In genomic region chr12:115002434-115002833, GRCh38 we compare ENCODE assay signal across 27 cellular contexts.
DNase-seq lines count a peak whose midpoint lies in the region; ATAC-seq, FAIRE-seq and TF ChIP-seq lines count a peak whose summit lies in the region.
"Had no signal": no experiment of that assay in that cellular context is flagged by ENCODE, and none has a peak within 500 bp of the region (broad histone marks: within the 10 kb centered on the region; RNA-seq: fewer than 3 reads in every experiment).

No MANE protein-coding gene starts in this region.

- no peak overlapping the region for H3K4me3 ChIP-seq in liver (ENCODE audit: low read depth in 1 of 3, low read length in 3 of 3)
- H3K4me3 ChIP-seq in HepG2 (replicated peaks in 1 of 3; ENCODE audit: insufficient read depth in 1 of 3, low read depth in 2 of 3, low read length in 3 of 3), result no peak overlapping the region
- H3K4me3 ChIP-seq: PC-9 had no signal

- no peaks in the 10 kb centered on the region for H3K27me3 Mint-ChIP-seq in activated T-helper 2 cell treated with anti-CD3 and anti-CD28 coated beads, Interferon-gamma antibody, Interleukin-2, Interleukin-4, amounts not matched to agents 10 μg/mL and 5 μg/mL and 100 μg/mL, durations not matched to agents 14 hours and 24 hours and 36 hours (ENCODE audit: low read depth)

- in situ Hi-C loops in HepG2 (cut with HindIII; ENCODE audit: extremely low pct_ligation_motif_present, low pct_unique_long_range_greater_than_20kb), result no loop called here

- no peak for FAIRE-seq in HepG2 (lab: Jason Lieb, UNC)
- FAIRE-seq: A204.1 had no signal

- CTCF ChIA-PET in HepG2 (lab: Yijun Ruan, JAX; ENCODE audit: low intra/inter-chr PET ratio, low total read pairs), result no interaction called here

- no peaks in the 10 kb centered on the region for H3K36me3 Mint-ChIP-seq in activated T-helper 2 cell treated with anti-CD3 and anti-CD28 coated beads, Interferon-gamma antibody, Interleukin-2, Interleukin-4, amounts not matched to agents 10 μg/mL and 5 μg/mL and 100 μg/mL, durations not matched to agents 14 hours and 24 hours and 36 hours (ENCODE audit: low read depth)
- H3K36me3 Mint-ChIP-seq: CD14-positive monocyte; CD8-positive, alpha-beta memory T cell had no signal

- POLR2A ChIA-PET in HepG2 (lab: Yijun Ruan, JAX), result no interaction called here

- DNase-seq in HepG2 (ENCODE audit: low spot score) (no peak), SW480 (ENCODE audit: low spot score) (peak; percentile 11), left lobe of liver (ENCODE audit: low spot score) (no peak), NCI-H2227 treated with DMSO at 0.1 percent for 48 hours (lab: John Stamatoyannopoulos, UW) (no peak), RKO (ENCODE audit: low spot score) (no peak)
- no peak for DNase-seq in activated T-helper 2 cell treated with anti-CD3 and anti-CD28 coated beads, Interferon-gamma antibody, Interleukin-2, Interleukin-4, amounts not matched to agents 10 μg/mL and 5 μg/mL and 100 μg/mL, durations not matched to agents 14 hours and 24 hours and 36 hours (ENCODE audit: low spot score)
- DNase-seq: Calu3; CD8-positive, alpha-beta memory T cell; Kasumi-1; NCI-H1092 treated with DMSO at 0.1 percent for 48 hours; NCI-H1436; NCI-H187; NCI-H2081 treated with DMSO at 0.1 percent for 48 hours; NCI-H2171; NCI-H345; NCI-H524 treated with DMSO at 0.1 percent for 48 hours; NCI-H774; PC-9; SHP77; SW 1271 had no signal

- intact Hi-C loops in HepG2 (cut with micrococcal nuclease; ENCODE audit: unreplicated experiment), result no loop called here
- intact Hi-C loops in activated T-helper 2 cell treated with anti-CD3 and anti-CD28 coated beads, Interferon-gamma antibody, Interleukin-2, Interleukin-4, amounts not matched to agents 10 μg/mL and 5 μg/mL and 100 μg/mL, durations not matched to agents 14 hours and 24 hours and 36 hours (cut with micrococcal nuclease), result no loop called here

- no peak for TF ChIP-seq CTCF in liver (IDR thresholded peaks at IDR 0.05; ENCODE audit: low read depth, low read length, missing input control)
- TF ChIP-seq CTCF in HepG2 (CRISPR knock-in tag; IDR thresholded peaks at IDR 0.05), result no peak

- H3K9me3 Mint-ChIP-seq in activated T-helper 2 cell treated with anti-CD3 and anti-CD28 coated beads, Interferon-gamma antibody, Interleukin-2, Interleukin-4, amounts not matched to agents 10 μg/mL and 5 μg/mL and 100 μg/mL, durations not matched to agents 14 hours and 24 hours and 36 hours, result peaks cover 3% of the 10 kb centered on the region

- TF ChIP-seq RAD21 in liver (IDR thresholded peaks at IDR 0.05) (no peak), HepG2 (CRISPR knock-in tag; IDR thresholded peaks at IDR 0.05) (no peak)

- no peak overlapping the region for H3K4me2 ChIP-seq in HepG2 (ENCODE audit: low read depth, low read length)
- H3K4me2 ChIP-seq: PC-9 had no signal

- H3K4me1 Mint-ChIP-seq in activated T-helper 2 cell treated with anti-CD3 and anti-CD28 coated beads, Interferon-gamma antibody, Interleukin-2, Interleukin-4, amounts not matched to agents 10 μg/mL and 5 μg/mL and 100 μg/mL, durations not matched to agents 14 hours and 24 hours and 36 hours (ENCODE audit: low read depth), result no peaks in the 10 kb centered on the region
- H3K4me1 Mint-ChIP-seq: CD14-positive monocyte; CD8-positive, alpha-beta memory T cell had no signal

- BruUV-seq in HepG2 (replicated peaks; lab: Mats Ljungman, UMichigan), result no TSS peak

- 72% methylated on average over 11 of the region's 11 CpGs for WGBS in liver
- WGBS in HepG2 (ENCODE audit: low lambda C conversion rate), result 74% methylated on average over 11 of the region's 11 CpGs

- ATAC-seq in HepG2 (no peak), left lobe of liver (peak; percentile 52), GM18867 (IDR thresholded peaks at IDR 0.05; ENCODE audit: unreplicated experiment) (no peak)
- ATAC-seq: HCT116 had no signal

- no peak for TF ChIP-seq POLR2A in HepG2 (IDR thresholded peaks at IDR 0.05; ENCODE audit: insufficient read depth in 1 of 2, low read depth in 2 of 2, low read length in 2 of 2)

- no peaks in the 10 kb centered on the region for H3K36me3 ChIP-seq in liver (ENCODE audit: control insufficient read depth in 4 of 4, insufficient read depth in 3 of 4, low read depth in 1 of 4, low read length in 3 of 4)
- no peaks in the 10 kb centered on the region for H3K36me3 ChIP-seq in HepG2 (replicated peaks in 1 of 2; ENCODE audit: control insufficient read depth in 1 of 2, insufficient read depth in 2 of 2, low read length in 2 of 2)

- no peaks in the 10 kb centered on the region for H3K27me3 ChIP-seq in liver (ENCODE audit: control insufficient read depth in 4 of 4, insufficient read depth in 4 of 4, low read length in 3 of 4)
- peaks cover 0 to 22% of the 10 kb centered on the region in 2 experiments; a peak in 3 of 5 replicates for H3K27me3 ChIP-seq in HepG2 (ENCODE audit: control insufficient read depth in 1 of 2, insufficient read depth in 2 of 2, low read length in 2 of 2)

- no peak overlapping the region for H3K4me3 Mint-ChIP-seq in activated T-helper 2 cell treated with anti-CD3 and anti-CD28 coated beads, Interferon-gamma antibody, Interleukin-2, Interleukin-4, amounts not matched to agents 10 μg/mL and 5 μg/mL and 100 μg/mL, durations not matched to agents 14 hours and 24 hours and 36 hours (ENCODE audit: low read depth)
- H3K4me3 Mint-ChIP-seq: CD14-positive monocyte; CD8-positive, alpha-beta memory T cell had no signal

- H2AFZ ChIP-seq in HepG2 (ENCODE audit: low read length), result no peak overlapping the region
- H2AFZ ChIP-seq: PC-9 had no signal

- H3K9me3 ChIP-seq in liver (ENCODE audit: control insufficient read depth in 4 of 4, low read length in 3 of 4), result no peaks in the 10 kb centered on the region
- H3K9me3 ChIP-seq in HepG2 (ENCODE audit: low read length), result no peaks in the 10 kb centered on the region

- TF ChIP-seq EP300 in HepG2 (IDR thresholded peaks at IDR 0.05; ENCODE audit: low read depth in 2 of 2, low read length in 2 of 2), result no peak
- no peak for TF ChIP-seq EP300 in HepG2 (CRISPR knock-in tag; IDR thresholded peaks at IDR 0.05; ENCODE audit: borderline replicate concordance)

- no peaks in the 10 kb centered on the region for H3K79me2 ChIP-seq in HepG2 (ENCODE audit: insufficient read depth, low read length)

- no peak overlapping the region for H3K27ac Mint-ChIP-seq in activated T-helper 2 cell treated with anti-CD3 and anti-CD28 coated beads, Interferon-gamma antibody, Interleukin-2, Interleukin-4, amounts not matched to agents 10 μg/mL and 5 μg/mL and 100 μg/mL, durations not matched to agents 14 hours and 24 hours and 36 hours
- H3K27ac Mint-ChIP-seq: CD14-positive monocyte; CD8-positive, alpha-beta memory T cell had no signal

- H3K27ac ChIP-seq in liver (ENCODE audit: low read depth in 1 of 2, low read length in 2 of 2) (no peak overlapping the region), HepG2 (ENCODE audit: extremely low read length, insufficient read depth, low read length) (no peak overlapping the region)
- H3K27ac ChIP-seq: HL-60, PC-9, RWPE1 had no signal

- H3K4me1 ChIP-seq in liver (ENCODE audit: control insufficient read depth in 4 of 4, insufficient read depth in 4 of 4, low read length in 3 of 4) (peaks cover 0 to 6% (median 3%) of the 10 kb centered on the region in 4 donors), HepG2 (ENCODE audit: insufficient read depth, low read length) (no peaks in the 10 kb centered on the region)

- H4K20me1 ChIP-seq in HepG2 (ENCODE audit: insufficient read depth, low read length), result no peaks in the 10 kb centered on the region

- H3K9ac ChIP-seq in liver (ENCODE audit: low read depth in 1 of 2, low read length in 2 of 2) (no peak overlapping the region), HepG2 (ENCODE audit: insufficient read depth, low read depth, low read length) (no peak overlapping the region)

TF ChIP-seq in liver, 16 proteins besides CTCF, POLR2A, EP300 and RAD21 (continues in another document):
- TF ChIP-seq SP1 (IDR thresholded peaks at IDR 0.05) (peak; percentile 18), ZBTB33 (IDR thresholded peaks at IDR 0.05) (no peak), FOXA1 (IDR thresholded peaks at IDR 0.05) (no peak), GABPA (IDR thresholded peaks at IDR 0.05 in 1 of 2, conservative IDR thresholded peaks at IDR 0.05 in 1 of 2) (peak in 1 of 2 donors; percentile 26), HNF4G (IDR thresholded peaks at IDR 0.05) (no peak), TAF1 (conservative IDR thresholded peaks at IDR 0.05) (no peak)

TF ChIP-seq in HepG2, 621 proteins besides CTCF, POLR2A, EP300 and RAD21 (continues in another document):
- TF ChIP-seq FOXK1 (CRISPR knock-in tag; IDR thresholded peaks at IDR 0.05; ENCODE audit: borderline replicate concordance, low read depth), result no peak
- no peak for TF ChIP-seq MAX (IDR thresholded peaks at IDR 0.05)
- TF ChIP-seq FOXK2 (IDR thresholded peaks at IDR 0.05), result no peak
- TF ChIP-seq SMARCC2 (IDR thresholded peaks at IDR 0.05), result no peak
- TF ChIP-seq ZIK1 (CRISPR knock-in tag; IDR thresholded peaks at IDR 0.05; ENCODE audit: borderline replicate concordance, low read depth), result no peak
- TF ChIP-seq MIER2 (CRISPR knock-in tag; IDR thresholded peaks at IDR 0.05), result no peak
- TF ChIP-seq NKX3-1 (CRISPR knock-in tag; IDR thresholded peaks at IDR 0.05), result no peak
- no peak for TF ChIP-seq MIER3 (CRISPR knock-in tag; IDR thresholded peaks at IDR 0.05; ENCODE audit: borderline replicate concordance)
- TF ChIP-seq ZNF232 (CRISPR knock-in tag; IDR thresholded peaks at IDR 0.05; ENCODE audit: borderline replicate concordance), result no peak
- TF ChIP-seq GABPA (IDR thresholded peaks at IDR 0.05; ENCODE audit: low read depth, low read length), result no peak
- no peak for TF ChIP-seq GABPA (CRISPR knock-in tag; IDR thresholded peaks at IDR 0.05; ENCODE audit: low read depth)
- TF ChIP-seq TERF1 (CRISPR knock-in tag; IDR thresholded peaks at IDR 0.05), result no peak
- TF ChIP-seq SRF (IDR thresholded peaks at IDR 0.05; ENCODE audit: low read depth, low read length), result no peak
- TF ChIP-seq ZNF780A (CRISPR knock-in tag; IDR thresholded peaks at IDR 0.05), result no peak
